8 cellular contexts compared by ENCODE assay signal in the genomic region with DNA sequence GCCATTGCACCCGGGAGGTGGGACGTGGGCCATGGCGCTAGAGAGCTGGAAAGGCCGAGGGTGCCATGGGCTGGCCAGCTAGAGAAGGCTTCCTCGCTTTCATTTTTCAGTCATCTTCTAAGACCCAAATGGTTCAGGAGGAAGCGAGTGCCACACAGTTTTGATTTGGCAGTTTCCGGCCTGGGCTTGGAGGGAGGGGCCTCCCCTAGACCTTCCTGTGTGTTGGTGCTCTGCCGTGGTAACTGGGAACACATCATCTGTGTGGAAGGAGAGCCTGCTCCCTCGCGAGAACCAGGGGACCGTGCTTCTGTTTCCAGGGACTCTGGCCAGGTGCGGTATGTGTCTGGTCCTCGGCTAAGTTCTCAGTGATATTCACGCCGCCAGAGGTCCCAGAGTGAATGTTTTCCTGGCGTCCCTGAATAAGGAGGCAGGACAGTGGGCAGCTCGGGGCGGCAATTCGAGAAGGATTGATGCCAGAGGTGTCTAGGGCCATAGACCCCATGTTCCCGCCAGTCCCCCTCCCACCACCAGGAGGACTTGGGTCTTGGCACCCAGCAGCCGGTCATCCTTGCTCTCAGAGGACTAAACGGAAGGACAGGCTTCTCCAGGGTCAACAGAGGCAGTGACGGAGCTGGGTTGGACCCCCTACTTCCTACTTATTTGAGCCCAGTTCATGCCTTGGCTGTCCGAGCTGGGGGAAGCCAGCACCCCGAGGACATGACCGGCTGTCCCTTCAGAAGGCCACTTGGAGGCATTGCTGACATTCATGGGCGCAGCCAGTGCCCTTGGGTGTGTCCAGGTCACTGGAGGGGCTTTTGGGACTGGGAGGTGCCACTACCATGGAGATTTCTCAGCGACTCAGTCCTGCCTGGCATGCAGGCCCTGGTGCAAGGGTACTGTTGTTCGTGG. TPM values are rescaled to one million over a fixed set of nuclear protein-coding genes. Genes with fewer than 3 reads are reported as not detected.
DNase-seq lines count a peak whose midpoint lies in the region; ATAC-seq, FAIRE-seq and TF ChIP-seq lines count a peak whose summit lies in the region.

No MANE protein-coding gene starts in this region.

- no peak for TF ChIP-seq CTCF in GM13976 (IDR thresholded peaks at IDR 0.05; ENCODE audit: borderline replicate concordance, control extremely low read depth, extremely low read depth, insufficient read depth, missing control alignments)

- peak overlapping the region; percentile 47 for H3K27ac ChIP-seq in cingulate gyrus (ENCODE audit: low read depth, low read length)

- no peak for ATAC-seq in GM18907 (IDR thresholded peaks at IDR 0.05; ENCODE audit: unreplicated experiment)

- no peak for FAIRE-seq in frontal cortex (lab: Jason Lieb, UNC)

- in situ Hi-C loops in GM13976 (cut with MboI; ENCODE audit: low sequenced_read_pairs, unreplicated experiment) = no loop called here

- DNase-seq in GM13976 (ENCODE audit: low spot score) (peak; percentile 68), amniotic stem cell (lab: John Stamatoyannopoulos, UW) (no peak), HK-2 (ENCODE audit: unreplicated experiment) (no peak), frontal cortex (ENCODE audit: low spot score in 2 of 2) (no peak)
- peak; percentile 66 for DNase-seq in activated CD4-positive, alpha-beta T cell treated with anti-CD3 and anti-CD28 coated beads for 48 hours
- peak; percentile 45 for DNase-seq in stimulated activated CD4-positive, alpha-beta T cell treated with anti-CD3 and anti-CD28 coated beads, Interleukin-4, amount 100 ng/mL, for 1 hour

RNA-seq across cellular contexts. Expression of gene NPHP4, which starts 2.7 kb away (rescaled TPM):
- total RNA-seq in frontal cortex = 8.2 TPM

RNA-seq across cellular contexts. Expression of gene KCNAB2, which starts 50.7 kb away (rescaled TPM):
- total RNA-seq in frontal cortex = 4.5 TPM

Comparison
In these comparisons a context has a peak if more than half of its experiments do, and no peak if none do; other contexts are left out.
1. DNase-seq: peak in GM13976 (single experiment), activated CD4-positive, alpha-beta T cell treated with anti-CD3 and anti-CD28 coated beads for 48 hours (single experiment) and stimulated activated CD4-positive, alpha-beta T cell treated with anti-CD3 and anti-CD28 coated beads, Interleukin-4, amount 100 ng/mL, for 1 hour (single experiment); none in amniotic stem cell (single experiment), HK-2 (single experiment) and frontal cortex (0 of 2).